Comparison of ENCODE assay signal across 7 cellular contexts in the genomic region with DNA sequence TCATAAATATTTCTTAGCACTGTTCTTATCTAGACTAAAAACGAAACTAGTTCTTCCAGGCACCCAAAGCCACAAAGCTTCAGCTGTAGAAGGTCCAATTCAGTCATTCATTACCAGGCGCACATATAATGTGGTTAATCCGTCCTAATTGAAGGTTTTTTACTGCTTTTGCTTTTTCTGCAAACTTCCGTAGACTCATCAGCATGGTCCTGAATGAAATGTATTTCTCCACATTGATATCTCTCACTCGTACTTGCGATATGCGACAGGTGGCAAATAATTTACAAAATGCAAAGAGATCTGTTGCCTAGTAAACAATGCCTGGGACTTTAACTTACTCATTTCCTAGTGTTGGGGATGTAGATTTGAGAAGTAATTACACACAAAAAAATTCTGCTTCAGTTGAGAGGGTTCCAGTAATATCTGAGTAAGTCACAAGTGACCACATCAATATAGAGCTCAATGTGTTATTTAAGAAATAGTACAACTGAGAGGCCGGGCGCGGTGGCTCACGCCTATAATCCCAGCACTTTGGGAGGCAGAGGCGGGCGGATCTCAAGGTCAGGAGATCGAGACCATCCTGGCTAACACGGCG.
DNase-seq lines count a peak whose midpoint lies in the region; ATAC-seq lines count a peak whose summit lies in the region.

No MANE protein-coding gene starts in this region.

- H3K36me3 ChIP-seq in muscle layer of colon (ENCODE audit: insufficient read depth, low read length), result no peaks in the 10 kb centered on the region

- ATAC-seq in GM19035 (IDR thresholded peaks at IDR 0.05; ENCODE audit: unreplicated experiment) (peak; percentile 62), HG02884 (IDR thresholded peaks at IDR 0.05; ENCODE audit: unreplicated experiment) (peak; percentile 71)

- peaks cover 20% of the 10 kb centered on the region for H3K4me1 ChIP-seq in muscle layer of colon (ENCODE audit: insufficient read depth, low read length)

- no peaks in the 10 kb centered on the region for H3K9me3 ChIP-seq in muscle layer of colon (ENCODE audit: low read length)

- peak overlapping the region; percentile 28 for H3K27ac ChIP-seq in muscle layer of colon (ENCODE audit: low read depth, low read length)

- no peaks in the 10 kb centered on the region for H3K27me3 ChIP-seq in muscle layer of colon (ENCODE audit: control insufficient read depth in 1 of 2, insufficient read depth in 2 of 2, low read length in 2 of 2)

- H3K9ac ChIP-seq in muscle layer of colon (ENCODE audit: low read length), result no peak overlapping the region

- H3K4me3 ChIP-seq in muscle layer of colon (ENCODE audit: low read depth in 1 of 2, low read length in 2 of 2), result no peak overlapping the region

- DNase-seq in SIG-M5 (lab: John Stamatoyannopoulos, UW) (peak; percentile 73), NCI-H2107 (lab: John Stamatoyannopoulos, UW) (no peak), HPDE6-E6E7 (ENCODE audit: extremely low spot score) (no peak), NCI-H526 treated with DMSO at 0.1 percent for 48 hours (lab: John Stamatoyannopoulos, UW) (no peak)
